ENCODE assay signal across 6 cellular contexts in genomic region chr11:8935789-8936188, GRCh38. TPM values are rescaled to one million over a fixed set of nuclear protein-coding genes. Genes with fewer than 3 reads are reported as not detected.
"Had no signal": no experiment of that assay in that cellular context is flagged by ENCODE, and none has a peak within 500 bp of the region (broad histone marks: within the 10 kb centered on the region; RNA-seq: fewer than 3 reads in every experiment).

No MANE protein-coding gene starts in this region.

RNA-seq across cellular contexts. Expression of gene C11orf16, which starts 3.0 kb away (rescaled TPM):
- total RNA-seq: GM23248, H4, H7, HepG2, HFFc6, HT1080 had no signal
- polyA plus RNA-seq: GM23248, HepG2 had no signal

RNA-seq across cellular contexts. Expression of gene ASCL3, which starts 7.0 kb away (rescaled TPM):
- total RNA-seq: GM23248, H4, H7, HepG2, HFFc6, HT1080 had no signal
- polyA plus RNA-seq: GM23248, HepG2 had no signal
